11 cellular contexts compared by ENCODE assay signal in genomic region chr9:113399646-113400200, GRCh38. TPM values are rescaled to one million over a fixed set of nuclear protein-coding genes. Genes with fewer than 3 reads are reported as not detected.
DNase-seq lines count a peak whose midpoint lies in the region; ATAC-seq, FAIRE-seq and TF ChIP-seq lines count a peak whose summit lies in the region.
"Had no signal": no experiment of that assay in that cellular context is flagged by ENCODE, and none has a peak within 500 bp of the region (broad histone marks: within the 10 kb centered on the region; RNA-seq: fewer than 3 reads in every experiment).

No MANE protein-coding gene starts in this region.

- dilution Hi-C loops in keratinocyte (cut with MboI; ENCODE audit: extremely low pct_ligation_motif_present, low sequenced_read_pairs) = loop anchor here (10.0 kb wide), 1 partner anchor 55 kb away; the partner anchor contains the start of genes BSPRY and WDR31

- ATAC-seq in activated B cell treated with CpG ODN at 0.5 μM for 24 hours (ENCODE audit: low read depth) (no peak), HG03521 (IDR thresholded peaks at IDR 0.05; ENCODE audit: unreplicated experiment) (no peak)

- H3K27me3 ChIP-seq in keratinocyte (ENCODE audit: control insufficient read depth, extremely low read depth, insufficient read depth, low read length) = no peaks in the 10 kb centered on the region
- no peaks in the 10 kb centered on the region for H3K27me3 ChIP-seq in spleen (replicated peaks in 1 of 7)
- H3K27me3 ChIP-seq: SJCRH30, testis had no signal

- H3K4me1 Mint-ChIP-seq in activated T-cell treated with anti-CD3 and anti-CD28 coated beads, Interleukin-2, amount 50 U/mL, for 24 hours (ENCODE audit: low read depth) = peaks cover 28% of the 10 kb centered on the region
- peaks cover 17% of the 10 kb centered on the region for H3K4me1 Mint-ChIP-seq in activated B cell treated with CpG ODN at 0.5 μM for 24 hours

- H3K9ac ChIP-seq in keratinocyte (ENCODE audit: control insufficient read depth, extremely low read depth, insufficient read depth, low read length) = no peak overlapping the region

- no peak for FAIRE-seq in keratinocyte (lab: Jason Lieb, UNC)
- no peak for FAIRE-seq in frontal cortex (lab: Jason Lieb, UNC)

- no peaks in the 10 kb centered on the region for H3K79me2 ChIP-seq in keratinocyte (ENCODE audit: control insufficient read depth, insufficient read depth, low read length)

- peak overlapping the region; percentile 52 for H3K27ac Mint-ChIP-seq in activated T-cell treated with anti-CD3 and anti-CD28 coated beads, Interleukin-2, amount 50 U/mL, for 24 hours
- no peak overlapping the region for H3K27ac Mint-ChIP-seq in activated B cell treated with CpG ODN at 0.5 μM for 24 hours

- no peak for TF ChIP-seq POLR2A in spleen (IDR thresholded peaks at IDR 0.05)

- no peaks in the 10 kb centered on the region for H3K9me3 Mint-ChIP-seq in activated T-cell treated with anti-CD3 and anti-CD28 coated beads, Interleukin-2, amount 50 U/mL, for 24 hours
- H3K9me3 Mint-ChIP-seq in activated B cell treated with CpG ODN at 0.5 μM for 24 hours = no peaks in the 10 kb centered on the region

- intact Hi-C loops in activated B cell treated with CpG ODN at 0.5 μM for 24 hours (cut with micrococcal nuclease) = loop anchor here (2.0 to 10.0 kb wide), 3 partner anchors 17 to 245 kb away; partner anchors contain the start of gene SLC31A2
- intact Hi-C loops in spleen (cut with DNase I; ENCODE audit: low total_unique reads) = no loop called here

- H3K9me1 ChIP-seq in keratinocyte (ENCODE audit: control insufficient read depth, extremely low read depth, insufficient read depth, low read length) = no peaks in the 10 kb centered on the region

- H3K9me3 ChIP-seq in keratinocyte (ENCODE audit: control insufficient read depth, low read depth, low read length) (no peaks in the 10 kb centered on the region), spleen (no peaks in the 10 kb centered on the region)
- H3K9me3 ChIP-seq: SJCRH30, testis had no signal

- H4K20me1 ChIP-seq in keratinocyte (ENCODE audit: control insufficient read depth, extremely low read depth, insufficient read depth, low read length) = no peaks in the 10 kb centered on the region

- no peak for TF ChIP-seq CTCF in activated B cell treated with CpG ODN at 0.5 μM for 24 hours (IDR thresholded peaks at IDR 0.05)
- no peak for TF ChIP-seq CTCF in keratinocyte (optimal IDR thresholded peaks at IDR 0.05 in 1 of 3, IDR thresholded peaks at IDR 0.05 in 1 of 3, conservative IDR thresholded peaks at IDR 0.05 in 1 of 3; ENCODE audit: extremely low read depth in 1 of 3, insufficient read depth in 2 of 3, low read length in 3 of 3)
- TF ChIP-seq CTCF in spleen (IDR thresholded peaks at IDR 0.05 in 8 of 11, conservative IDR thresholded peaks at IDR 0.05 in 3 of 11) = no peak

- peaks cover 9% of the 10 kb centered on the region for H3K36me3 Mint-ChIP-seq in activated T-cell treated with anti-CD3 and anti-CD28 coated beads, Interleukin-2, amount 50 U/mL, for 24 hours (ENCODE audit: low read depth)
- peaks cover 9% of the 10 kb centered on the region for H3K36me3 Mint-ChIP-seq in activated B cell treated with CpG ODN at 0.5 μM for 24 hours (ENCODE audit: low read depth)

- no peak overlapping the region for H3K27ac ChIP-seq in keratinocyte (ENCODE audit: control insufficient read depth, insufficient read depth, low read length)
- H3K27ac ChIP-seq in spleen = no peak overlapping the region
- H3K27ac ChIP-seq: SJCRH30, testis had no signal

- no peak for DNase-seq in activated T-cell treated with anti-CD3 and anti-CD28 coated beads, Interleukin-2, amount 50 U/mL, for 24 hours
- no peak for DNase-seq in activated T-cell treated with anti-CD3 and anti-CD28 coated beads, Interleukin-2, amount 50 U/mL, for 1 hour
- DNase-seq in activated B cell treated with CpG ODN at 0.5 μM for 24 hours (no peak), keratinocyte (ENCODE audit: low read depth, low spot score) (no peak), spleen (no peak), NCI-H1092 (lab: John Stamatoyannopoulos, UW) (no peak), frontal cortex (ENCODE audit: low spot score in 2 of 2) (no peak)
- DNase-seq: NCI-H1048, SJCRH30, testis had no signal

- WGBS in spleen, 5 donors = 90 to 100% (median 96%) methylated on average over 2 to 3 of the region's 3 CpGs

- H3K27me3 Mint-ChIP-seq in activated T-cell treated with anti-CD3 and anti-CD28 coated beads, Interleukin-2, amount 50 U/mL, for 24 hours = no peaks in the 10 kb centered on the region
- H3K27me3 Mint-ChIP-seq in activated B cell treated with CpG ODN at 0.5 μM for 24 hours = no peaks in the 10 kb centered on the region

- H2AFZ ChIP-seq in keratinocyte (ENCODE audit: control insufficient read depth, low read length) = no peak overlapping the region

- H3K4me2 ChIP-seq in keratinocyte (ENCODE audit: control insufficient read depth, extremely low read depth, insufficient read depth, low read depth, low read length) = peak overlapping the region; percentile 71

- peak overlapping the region; percentile 90 for H3K4me3 Mint-ChIP-seq in activated T-cell treated with anti-CD3 and anti-CD28 coated beads, Interleukin-2, amount 50 U/mL, for 24 hours
- H3K4me3 Mint-ChIP-seq in activated B cell treated with CpG ODN at 0.5 μM for 24 hours = peak overlapping the region; percentile 68

- CTCF ChIA-PET in activated B cell treated with CpG ODN at 0.5 μM for 24 hours (lab: Charles Lee) = interaction anchor here (0.9 to 3.4 kb wide), 3 partner anchors 125 to 189 kb away, joined by 3 to 32 read pairs (median 3); partner anchors contain the start of genes CDC26 and PRPF4

- POLR2A ChIA-PET in activated B cell treated with CpG ODN at 0.5 μM for 24 hours (lab: Charles Lee) = interaction anchor here (1.4 to 3.1 kb wide), 3 partner anchors 11 to 23 kb away, joined by 6 to 61 read pairs (median 16); partner anchors contain the start of genes C9orf43, HDHD3 and POLE3

- H3K36me3 ChIP-seq in keratinocyte (ENCODE audit: control insufficient read depth in 2 of 2, extremely low read depth in 1 of 2, insufficient read depth in 2 of 2, low read length in 2 of 2) (peaks cover 0 to 2% of the 10 kb centered on the region in 2 experiments), spleen (peaks cover 0 to 27% (median 0%) of the 10 kb centered on the region in 6 donors)
- H3K36me3 ChIP-seq: SJCRH30 had no signal

- no peak overlapping the region for H3K4me3 ChIP-seq in keratinocyte (ENCODE audit: control insufficient read depth in 2 of 3, extremely low read depth in 1 of 3, insufficient read depth in 2 of 3, low read depth in 1 of 3, low read length in 3 of 3)
- H3K4me3 ChIP-seq in spleen = peak overlapping the region in 5 of 8 donors; percentile 82 to 97 (median 87)

- peaks cover 25% of the 10 kb centered on the region for H3K4me1 ChIP-seq in keratinocyte (ENCODE audit: control insufficient read depth, extremely low read depth, insufficient read depth, low read length)
- peaks cover 0 to 63% (median 21%) of the 10 kb centered on the region in 6 donors for H3K4me1 ChIP-seq in spleen

RNA-seq across cellular contexts. Expression of gene ALAD, which starts 1.4 kb away (rescaled TPM):
- total RNA-seq in activated B cell treated with CpG ODN at 0.5 μM for 24 hours (24.0 and 24.3 TPM in 2 replicates), spleen (10 to 100 TPM; 19.3 to 31.1 (median 29.5) TPM), frontal cortex (11.4 TPM)
- polyA plus RNA-seq in keratinocyte (6.7 to 9.3 TPM (median 9.0 TPM) in 3 replicates), spleen (10 to 100 TPM; 14.4 to 21.7 (median 15.9) TPM)
- 1.9 TPM for polyA plus RNA-seq in keratinocyte (2011; ENCODE audit: low read depth)
- 4.6 and 6.5 TPM in 2 replicates for polyA plus RNA-seq in keratinocyte (2011; cell fraction: cytosol; rRNA removed)
- polyA plus RNA-seq in keratinocyte (2011; cell fraction: nucleus; rRNA removed) = 10.9 and 11.2 TPM in 2 replicates
- polyA plus RNA-seq in keratinocyte (2012; ENCODE audit: low replicate concordance) = 5.8 and 14.0 TPM in 2 replicates
- 5.0 to 17.5 TPM (median 7.0 TPM) in 3 replicates for polyA minus RNA-seq in keratinocyte
- polyA minus RNA-seq in keratinocyte (2011; cell fraction: cytosol; rRNA and poly(A)+ RNA removed) = 6.7 TPM
- 3.8 and 6.4 TPM in 2 replicates for polyA minus RNA-seq in keratinocyte (2011; cell fraction: nucleus; rRNA and poly(A)+ RNA removed)

RNA-seq across cellular contexts. Expression of gene POLE3, which starts 10.8 kb away (rescaled TPM):
- total RNA-seq in activated B cell treated with CpG ODN at 0.5 μM for 24 hours (48.0 and 55.5 TPM in 2 replicates), spleen (10 to 100 TPM; 29.3 to 53.0 (median 36.9) TPM), frontal cortex (39.5 TPM)
- polyA plus RNA-seq in keratinocyte (52.0 to 77.2 TPM (median 69.0 TPM) in 3 replicates), spleen (10 to 100 TPM; 30.6 to 45.6 (median 44.5) TPM)
- 40.8 TPM for polyA plus RNA-seq in keratinocyte (2011; ENCODE audit: low read depth)
- 48.1 and 84.8 TPM in 2 replicates for polyA plus RNA-seq in keratinocyte (2011; cell fraction: cytosol; rRNA removed)
- polyA plus RNA-seq in keratinocyte (2011; cell fraction: nucleus; rRNA removed) = 24.1 and 32.3 TPM in 2 replicates
- 28.4 and 49.3 TPM in 2 replicates for polyA plus RNA-seq in keratinocyte (2012; ENCODE audit: low replicate concordance)
- polyA minus RNA-seq in keratinocyte = 18.0 to 43.8 TPM (median 31.2 TPM) in 3 replicates
- polyA minus RNA-seq in keratinocyte (2011; cell fraction: cytosol; rRNA and poly(A)+ RNA removed) = 23.8 TPM
- 5.3 and 10.2 TPM in 2 replicates for polyA minus RNA-seq in keratinocyte (2011; cell fraction: nucleus; rRNA and poly(A)+ RNA removed)

RNA-seq across cellular contexts. Expression of gene C9orf43, which starts 10.8 kb away (rescaled TPM):
- 0.76 and 1.2 TPM in 2 replicates for total RNA-seq in activated B cell treated with CpG ODN at 0.5 μM for 24 hours
- 0.75 to 0.91 TPM (median 0.89 TPM) in 3 replicates for polyA plus RNA-seq in keratinocyte
- polyA plus RNA-seq in keratinocyte (2011; ENCODE audit: low read depth) = 0.92 TPM
- polyA plus RNA-seq in keratinocyte (2011; cell fraction: cytosol; rRNA removed) = 0.91 and 1.1 TPM in 2 replicates
- 0.51 and 1.0 TPM in 2 replicates for polyA plus RNA-seq in keratinocyte (2011; cell fraction: nucleus; rRNA removed)
- 0.30 and 0.34 TPM in 2 replicates for polyA plus RNA-seq in keratinocyte (2012; ENCODE audit: low replicate concordance)
- polyA minus RNA-seq in keratinocyte = 0.49 to 2.2 TPM in 2 of 3 replicates, not detected in the other
- polyA minus RNA-seq in keratinocyte (2011; cell fraction: cytosol; rRNA and poly(A)+ RNA removed) = not detected
- polyA minus RNA-seq in keratinocyte (2011; cell fraction: nucleus; rRNA and poly(A)+ RNA removed) = 0.53 and 0.54 TPM in 2 replicates
- total RNA-seq in spleen = under 1 TPM in 5 of 7 donors, not detected in 2; 0.37 to 0.92 (median 0.46) TPM
- polyA plus RNA-seq in spleen = under 1 TPM; 0.27 to 0.59 (median 0.48) TPM
- total RNA-seq in frontal cortex = 1.2 TPM

RNA-seq across cellular contexts. Expression of gene HDHD3, which starts 22.9 kb away (rescaled TPM):
- total RNA-seq in activated B cell treated with CpG ODN at 0.5 μM for 24 hours = 23.4 and 23.9 TPM in 2 replicates
- polyA plus RNA-seq in keratinocyte = 14.7 to 27.9 TPM (median 16.5 TPM) in 3 replicates
- polyA plus RNA-seq in keratinocyte (2011; ENCODE audit: low read depth) = 6.4 TPM
- polyA plus RNA-seq in keratinocyte (2011; cell fraction: cytosol; rRNA removed) = 10.2 and 15.2 TPM in 2 replicates
- 29.1 and 33.1 TPM in 2 replicates for polyA plus RNA-seq in keratinocyte (2011; cell fraction: nucleus; rRNA removed)
- 11.4 and 17.5 TPM in 2 replicates for polyA plus RNA-seq in keratinocyte (2012; ENCODE audit: low replicate concordance)
- polyA minus RNA-seq in keratinocyte = 9.8 to 17.6 TPM (median 16.6 TPM) in 3 replicates
- 14.8 TPM for polyA minus RNA-seq in keratinocyte (2011; cell fraction: cytosol; rRNA and poly(A)+ RNA removed)
- polyA minus RNA-seq in keratinocyte (2011; cell fraction: nucleus; rRNA and poly(A)+ RNA removed) = 10.6 and 16.1 TPM in 2 replicates
- 10 to 100 TPM; 13.5 to 38.3 (median 16.7) TPM for total RNA-seq in spleen
- 10 to 100 TPM; 17.2 to 26.0 (median 23.8) TPM for polyA plus RNA-seq in spleen
- 9.0 TPM for total RNA-seq in frontal cortex

RNA-seq across cellular contexts. Expression of gene BSPRY, which starts 50.4 kb away (rescaled TPM):
- 1.1 and 1.3 TPM in 2 replicates for total RNA-seq in activated B cell treated with CpG ODN at 0.5 μM for 24 hours
- 0.41 to 0.54 TPM (median 0.54 TPM) in 3 replicates for polyA plus RNA-seq in keratinocyte
- polyA plus RNA-seq in keratinocyte (2011; ENCODE audit: low read depth) = 7.5 TPM
- 0.51 and 0.70 TPM in 2 replicates for polyA plus RNA-seq in keratinocyte (2011; cell fraction: cytosol; rRNA removed)
- 0.43 and 0.59 TPM in 2 replicates for polyA plus RNA-seq in keratinocyte (2011; cell fraction: nucleus; rRNA removed)
- 0.33 and 6.8 TPM in 2 replicates for polyA plus RNA-seq in keratinocyte (2012; ENCODE audit: low replicate concordance)
- 0.22 to 0.56 TPM in 2 of 3 replicates, not detected in the other for polyA minus RNA-seq in keratinocyte
- polyA minus RNA-seq in keratinocyte (2011; cell fraction: cytosol; rRNA and poly(A)+ RNA removed) = 0.96 TPM
- polyA minus RNA-seq in keratinocyte (2011; cell fraction: nucleus; rRNA and poly(A)+ RNA removed) = 0.31 and 0.42 TPM in 2 replicates
- 1 to 10 TPM in 3 of 7 donors, under 1 TPM in 4; 0.47 to 1.7 (median 0.79) TPM for total RNA-seq in spleen
- under 1 TPM; 0.26 to 0.77 (median 0.26) TPM for polyA plus RNA-seq in spleen
- under 0.01 TPM for total RNA-seq in frontal cortex

Comparison
In these comparisons a context has a peak if more than half of its experiments do, and no peak if none do; other contexts are left out.
1. H3K4me3 ChIP-seq: peak in spleen (5 of 8); none in keratinocyte (0 of 3).